Comparison of ENCODE assay signal across 7 cellular contexts in genomic region chr10:103692421-103693069, GRCh38.
DNase-seq lines count a peak whose midpoint lies in the region; ATAC-seq, FAIRE-seq and TF ChIP-seq lines count a peak whose summit lies in the region.

No MANE protein-coding gene starts in this region.

- peaks cover 13% of the 10 kb centered on the region for H3K79me2 ChIP-seq in smooth muscle cell (ENCODE audit: low read depth)

- H3K9me3 ChIP-seq in smooth muscle cell (replicated peaks; ENCODE audit: low read depth), result no peaks in the 10 kb centered on the region

- 36% methylated on average over 43 of the region's 43 CpGs for WGBS in smooth muscle cell (ENCODE audit: low lambda C conversion rate)

- no peaks in the 10 kb centered on the region for H3K27me3 ChIP-seq in smooth muscle cell (ENCODE audit: low read depth)

- peak; percentile 3 for TF ChIP-seq POLR2A in GM18526 (IDR thresholded peaks at IDR 0.05; ENCODE audit: extremely low read depth, insufficient read length)

- no peaks in the 10 kb centered on the region for H3K36me3 ChIP-seq in smooth muscle cell (ENCODE audit: low read depth)

- H2AFZ ChIP-seq in smooth muscle cell (ENCODE audit: low read depth), result no peak overlapping the region

- H3K4me2 ChIP-seq in smooth muscle cell, result peak overlapping the region; percentile 92

- peaks cover 8% of the 10 kb centered on the region for H3F3A ChIP-seq in smooth muscle cell (ENCODE audit: low read depth)

- no peak overlapping the region for H3K27ac ChIP-seq in smooth muscle cell (ENCODE audit: low read depth)

- H3K4me1 ChIP-seq in smooth muscle cell (ENCODE audit: low read depth), result peaks cover 18% of the 10 kb centered on the region

- no peak for TF ChIP-seq CTCF in LNCaP clone FGC (IDR thresholded peaks at IDR 0.05; ENCODE audit: control insufficient read depth, extremely low read depth, insufficient read depth)
- TF ChIP-seq CTCF in smooth muscle cell (IDR thresholded peaks at IDR 0.05; ENCODE audit: borderline replicate concordance, insufficient read depth, poor library complexity, severe bottlenecking), result no peak

- H3K4me3 ChIP-seq in LNCaP clone FGC (ENCODE audit: low read depth, low read length), result 0 out of 2 replicates have a peak overlapping the region, but pooled peaks have one; percentile 13
- H3K4me3 ChIP-seq in smooth muscle cell, result peak overlapping the region; percentile 47

- no peak for FAIRE-seq in HTR-8/SVneo (lab: Jason Lieb, UNC)

- peak; percentile 59 for ATAC-seq in GM21786 (IDR thresholded peaks at IDR 0.05; ENCODE audit: unreplicated experiment)

- no peak overlapping the region for H3K9ac ChIP-seq in smooth muscle cell (ENCODE audit: low read depth)

- peaks cover 45% of the 10 kb centered on the region for H4K20me1 ChIP-seq in smooth muscle cell (ENCODE audit: low read depth)

- DNase-seq in LNCaP clone FGC (ENCODE audit: low read depth) (no peak), ecto neural progenitor cell (ENCODE audit: low spot score) (peak; percentile 66), smooth muscle cell (lab: John Stamatoyannopoulos, UW; ENCODE audit: unreplicated experiment) (no peak), HTR-8/SVneo (ENCODE audit: insufficient read length, low spot score) (no peak), DMS153 treated with DMSO at 0.1 percent for 48 hours (lab: John Stamatoyannopoulos, UW; ENCODE audit: unreplicated experiment) (no peak)
